In the genomic region with DNA sequence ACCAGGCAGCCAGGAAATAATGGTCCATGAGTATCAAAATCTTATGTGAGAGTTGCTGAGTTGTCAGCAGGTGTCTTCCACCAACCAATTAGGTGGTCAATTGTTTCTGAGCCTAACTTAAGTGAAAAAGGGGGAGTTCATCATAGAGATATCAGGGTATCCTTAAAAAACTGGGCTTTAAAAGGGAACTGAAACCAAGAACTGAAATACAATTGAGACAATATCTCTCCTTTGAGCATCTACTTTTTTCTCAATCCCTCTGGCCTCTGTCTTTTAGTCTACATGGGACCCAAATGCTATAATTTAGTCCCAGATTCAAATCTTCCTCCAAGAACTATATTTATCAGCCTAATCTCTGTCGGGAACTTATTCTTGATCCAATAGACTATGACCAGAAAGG, we compare ENCODE assay signal across 23 cellular contexts.
A peak's percentile ranks its signal among the peaks of the same experiment; 100 is the strongest.
DNase-seq lines count a peak whose midpoint lies in the region; ATAC-seq and TF ChIP-seq lines count a peak whose summit lies in the region.
"Had no signal": no experiment of that assay in that cellular context is flagged by ENCODE, and none has a peak within 500 bp of the region (broad histone marks: within the 10 kb centered on the region; RNA-seq: fewer than 3 reads in every experiment).

No MANE protein-coding gene starts in this region.

- TF ChIP-seq CTCF in ascending aorta (IDR thresholded peaks at IDR 0.05), result no peak

- H3K9me3 ChIP-seq in ascending aorta, result no peaks in the 10 kb centered on the region
- H3K9me3 ChIP-seq: A549; BE2C; BLaER1 treated with 17β-estradiol and CSF1 and Interleukin-3, amounts not matched to agents 10 nM and 100 nM had no signal

- no peaks in the 10 kb centered on the region for H3K4me1 ChIP-seq in ascending aorta
- H3K4me1 ChIP-seq: A549, BE2C had no signal

- intact Hi-C loops in ascending aorta (cut with DNase I), result no loop called here

- H3K36me3 Mint-ChIP-seq in stimulated activated effector memory CD8-positive, alpha-beta T cell treated with anti-CD3 and anti-CD28 coated beads, Interleukin-12 subunit alpha, Interleukin-12 subunit beta, amount 100 ng/mL, for 72 hours, result no peaks in the 10 kb centered on the region
- H3K36me3 Mint-ChIP-seq: CD14-positive monocyte had no signal

- DNase-seq in NOMO-1 treated with DMSO at 0.1 percent for 48 hours (lab: John Stamatoyannopoulos, UW; ENCODE audit: unreplicated experiment) (peak; percentile 9), NOMO-1 treated with dmso at 0.1 percent for 144 hours (lab: John Stamatoyannopoulos, UW; ENCODE audit: unreplicated experiment) (no peak), CD1c-positive myeloid dendritic cell (ENCODE audit: extremely low spot score) (peak; percentile 11), MV-4-11 (lab: John Stamatoyannopoulos, UW) (peak; percentile 29), NCI-H146 treated with DMSO at 0.1 percent for 48 hours (lab: John Stamatoyannopoulos, UW; ENCODE audit: unreplicated experiment) (no peak), ascending aorta (ENCODE audit: low spot score in 2 of 2) (no peak)
- no peak for DNase-seq in stimulated activated effector memory CD8-positive, alpha-beta T cell treated with anti-CD3 and anti-CD28 coated beads, Interleukin-12 subunit alpha, Interleukin-12 subunit beta, amount 100 ng/mL, for 72 hours (ENCODE audit: low spot score in 2 of 2)
- DNase-seq: 8988T; ACHN; AML-193; BE2C; Calu3; CD4-positive, alpha-beta memory T cell; COR-L47; DMS53; DMS79 treated with DMSO at 0.1 percent for 48 hours; GF-D8; H9 had no signal

- no peak overlapping the region for H3K4me3 Mint-ChIP-seq in stimulated activated effector memory CD8-positive, alpha-beta T cell treated with anti-CD3 and anti-CD28 coated beads, Interleukin-12 subunit alpha, Interleukin-12 subunit beta, amount 100 ng/mL, for 72 hours
- H3K4me3 Mint-ChIP-seq: CD14-positive monocyte; CD4-positive, alpha-beta memory T cell; GM23338; H9 had no signal

- H3K27me3 ChIP-seq in ascending aorta, result no peaks in the 10 kb centered on the region
- H3K27me3 ChIP-seq: BE2C; BLaER1 treated with 17β-estradiol and CSF1 and Interleukin-3, amounts not matched to agents 10 nM and 100 nM had no signal

- H3K4me1 Mint-ChIP-seq in stimulated activated effector memory CD8-positive, alpha-beta T cell treated with anti-CD3 and anti-CD28 coated beads, Interleukin-12 subunit alpha, Interleukin-12 subunit beta, amount 100 ng/mL, for 72 hours, result peaks cover 8% of the 10 kb centered on the region
- H3K4me1 Mint-ChIP-seq: GM23338, H9 had no signal

- H3K36me3 ChIP-seq in ascending aorta, result no peaks in the 10 kb centered on the region
- H3K36me3 ChIP-seq: BE2C; BLaER1 treated with 17β-estradiol and CSF1 and Interleukin-3, amounts not matched to agents 10 nM and 100 nM had no signal

- peak overlapping the region; percentile 12 for H3K27ac Mint-ChIP-seq in stimulated activated effector memory CD8-positive, alpha-beta T cell treated with anti-CD3 and anti-CD28 coated beads, Interleukin-12 subunit alpha, Interleukin-12 subunit beta, amount 100 ng/mL, for 72 hours
- H3K27ac Mint-ChIP-seq: CD4-positive, alpha-beta memory T cell; GM23338; H9 had no signal

- H3K27ac ChIP-seq in ascending aorta, result no peak overlapping the region
- H3K27ac ChIP-seq: A549; BLaER1 treated with 17β-estradiol and CSF1 and Interleukin-3, amounts not matched to agents 10 nM and 100 nM had no signal

- no peak for ATAC-seq in stimulated activated effector memory CD8-positive, alpha-beta T cell treated with anti-CD3 and anti-CD28 coated beads, Interleukin-12 subunit alpha, Interleukin-12 subunit beta, amount 100 ng/mL, for 72 hours
- ATAC-seq: A549, GM23338, HCT116 had no signal

- no peak overlapping the region for H3K4me3 ChIP-seq in ascending aorta
- H3K4me3 ChIP-seq: A549; BLaER1 treated with 17β-estradiol and CSF1 and Interleukin-3, amounts not matched to agents 10 nM and 100 nM; GM23338 had no signal

- peaks cover 9% of the 10 kb centered on the region for H3K9me3 Mint-ChIP-seq in stimulated activated effector memory CD8-positive, alpha-beta T cell treated with anti-CD3 and anti-CD28 coated beads, Interleukin-12 subunit alpha, Interleukin-12 subunit beta, amount 100 ng/mL, for 72 hours
- H3K9me3 Mint-ChIP-seq: GM23338, H9 had no signal

Comparison
In these comparisons a context has a peak if more than half of its experiments do, and no peak if none do; other contexts are left out.
1. DNase-seq: peak in NOMO-1 treated with DMSO at 0.1 percent for 48 hours (single experiment), CD1c-positive myeloid dendritic cell (single experiment) and MV-4-11 (single experiment); none in NOMO-1 treated with dmso at 0.1 percent for 144 hours (single experiment), stimulated activated effector memory CD8-positive, alpha-beta T cell treated with anti-CD3 and anti-CD28 coated beads, Interleukin-12 subunit alpha, Interleukin-12 subunit beta, amount 100 ng/mL, for 72 hours (0 of 2), NCI-H146 treated with DMSO at 0.1 percent for 48 hours (single experiment) and ascending aorta (0 of 2).